ENCODE assay signal across 1 cellular context in the genomic region with DNA sequence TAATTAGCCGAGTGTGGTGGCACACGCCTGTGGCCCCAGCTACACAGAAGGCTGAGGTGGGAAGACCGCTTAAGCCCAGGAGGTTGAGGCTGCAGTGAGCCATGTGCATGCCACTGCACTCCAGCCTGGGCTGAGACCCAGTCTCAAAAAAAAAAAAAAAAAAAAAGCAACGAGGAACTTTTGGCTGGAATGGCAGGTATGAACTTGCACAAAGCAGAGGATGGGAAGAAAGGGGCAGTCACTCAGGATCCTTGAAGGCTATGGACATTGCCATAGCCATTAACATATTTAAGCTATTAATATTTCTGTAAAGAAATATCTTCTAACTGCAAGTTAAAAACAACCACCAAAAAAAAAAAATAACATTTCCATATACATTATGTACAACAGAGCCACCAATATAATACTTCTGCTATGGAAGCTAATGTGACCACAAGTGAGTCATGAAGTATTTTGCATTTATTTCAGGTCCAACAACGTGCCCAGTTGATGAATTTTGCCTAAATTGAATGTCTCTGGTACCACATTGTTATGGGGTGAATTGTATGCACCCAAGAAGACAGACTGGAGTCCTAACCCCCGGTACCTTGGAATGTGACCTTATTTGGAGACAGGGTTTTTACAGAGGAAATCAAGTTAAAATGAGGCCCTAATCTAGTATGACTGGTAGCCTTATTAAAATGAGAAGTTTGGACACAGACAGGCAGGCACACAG.
TF ChIP-seq lines count a peak whose summit lies in the region.

No MANE protein-coding gene starts in this region.

TF ChIP-seq in WTC11, 78 proteins besides CTCF, POLR2A, EP300 and RAD21 (continued from another document):
- TF ChIP-seq, protein P1, sequence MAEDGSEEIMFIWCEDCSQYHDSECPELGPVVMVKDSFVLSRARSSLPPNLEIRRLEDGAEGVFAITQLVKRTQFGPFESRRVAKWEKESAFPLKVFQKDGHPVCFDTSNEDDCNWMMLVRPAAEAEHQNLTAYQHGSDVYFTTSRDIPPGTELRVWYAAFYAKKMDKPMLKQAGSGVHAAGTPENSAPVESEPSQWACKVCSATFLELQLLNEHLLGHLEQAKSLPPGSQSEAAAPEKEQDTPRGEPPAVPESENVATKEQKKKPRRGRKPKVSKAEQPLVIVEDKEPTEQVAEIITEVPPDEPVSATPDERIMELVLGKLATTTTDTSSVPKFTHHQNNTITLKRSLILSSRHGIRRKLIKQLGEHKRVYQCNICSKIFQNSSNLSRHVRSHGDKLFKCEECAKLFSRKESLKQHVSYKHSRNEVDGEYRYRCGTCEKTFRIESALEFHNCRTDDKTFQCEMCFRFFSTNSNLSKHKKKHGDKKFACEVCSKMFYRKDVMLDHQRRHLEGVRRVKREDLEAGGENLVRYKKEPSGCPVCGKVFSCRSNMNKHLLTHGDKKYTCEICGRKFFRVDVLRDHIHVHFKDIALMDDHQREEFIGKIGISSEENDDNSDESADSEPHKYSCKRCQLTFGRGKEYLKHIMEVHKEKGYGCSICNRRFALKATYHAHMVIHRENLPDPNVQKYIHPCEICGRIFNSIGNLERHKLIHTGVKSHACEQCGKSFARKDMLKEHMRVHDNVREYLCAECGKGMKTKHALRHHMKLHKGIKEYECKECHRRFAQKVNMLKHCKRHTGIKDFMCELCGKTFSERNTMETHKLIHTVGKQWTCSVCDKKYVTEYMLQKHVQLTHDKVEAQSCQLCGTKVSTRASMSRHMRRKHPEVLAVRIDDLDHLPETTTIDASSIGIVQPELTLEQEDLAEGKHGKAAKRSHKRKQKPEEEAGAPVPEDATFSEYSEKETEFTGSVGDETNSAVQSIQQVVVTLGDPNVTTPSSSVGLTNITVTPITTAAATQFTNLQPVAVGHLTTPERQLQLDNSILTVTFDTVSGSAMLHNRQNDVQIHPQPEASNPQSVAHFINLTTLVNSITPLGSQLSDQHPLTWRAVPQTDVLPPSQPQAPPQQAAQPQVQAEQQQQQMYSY (CRISPR knock-in tag; IDR thresholded peaks at IDR 0.05), result no peak
- TF ChIP-seq, protein P2, sequence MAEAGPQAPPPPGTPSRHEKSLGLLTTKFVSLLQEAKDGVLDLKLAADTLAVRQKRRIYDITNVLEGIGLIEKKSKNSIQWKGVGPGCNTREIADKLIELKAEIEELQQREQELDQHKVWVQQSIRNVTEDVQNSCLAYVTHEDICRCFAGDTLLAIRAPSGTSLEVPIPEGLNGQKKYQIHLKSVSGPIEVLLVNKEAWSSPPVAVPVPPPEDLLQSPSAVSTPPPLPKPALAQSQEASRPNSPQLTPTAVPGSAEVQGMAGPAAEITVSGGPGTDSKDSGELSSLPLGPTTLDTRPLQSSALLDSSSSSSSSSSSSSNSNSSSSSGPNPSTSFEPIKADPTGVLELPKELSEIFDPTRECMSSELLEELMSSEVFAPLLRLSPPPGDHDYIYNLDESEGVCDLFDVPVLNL (CRISPR knock-in tag; IDR thresholded peaks at IDR 0.05; ENCODE audit: borderline replicate concordance, low read depth), result no peak
- TF ChIP-seq KAT7 (CRISPR knock-in tag; IDR thresholded peaks at IDR 0.05; ENCODE audit: borderline replicate concordance), result no peak
